Comparison of ENCODE assay signal across 10 cellular contexts in the genomic region with DNA sequence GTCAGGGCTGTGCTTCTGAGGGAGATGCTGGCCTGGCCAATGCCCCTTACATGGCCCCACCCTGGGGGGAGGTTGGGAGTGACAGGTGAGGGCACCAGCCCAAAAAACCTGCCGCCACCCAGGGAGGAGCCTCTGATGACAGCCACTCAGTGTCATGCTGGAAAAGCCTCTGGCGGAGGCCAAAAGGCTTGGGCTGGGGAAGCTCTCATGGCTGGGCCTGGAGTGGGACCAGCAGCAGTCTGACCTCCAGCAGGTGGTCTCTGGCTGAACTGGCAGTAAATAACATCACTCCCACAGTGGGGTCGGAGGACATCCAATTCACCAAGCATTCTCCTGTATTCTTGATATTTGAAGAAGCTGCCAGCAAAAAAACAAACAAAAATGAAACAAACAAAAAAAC. TPM values are rescaled to one million over a fixed set of nuclear protein-coding genes. Genes with fewer than 3 reads are reported as not detected.
"Had no signal": no experiment of that assay in that cellular context is flagged by ENCODE, and none has a peak within 500 bp of the region (broad histone marks: within the 10 kb centered on the region; RNA-seq: fewer than 3 reads in every experiment).

No MANE protein-coding gene starts in this region.

- DNase-seq: GOT3, HCEC 1CT had no signal

- H3K27ac ChIP-seq: GM23248, KMS-11 had no signal

- FAIRE-seq: H54, HTR-8/SVneo had no signal

- H3K4me3 ChIP-seq: GM23248, K562 had no signal

- H2AFZ ChIP-seq: GM23248 had no signal

- H3K4me2 ChIP-seq: KMS-11 had no signal

- H3K9ac ChIP-seq: GM23248, KMS-11 had no signal

RNA-seq across cellular contexts. Expression of a gene that starts 20.1 kb away (rescaled TPM):
- total RNA-seq: GM23248, H9, IMR-90, K562 had no signal
- polyA plus RNA-seq: GM23248, IMR-90, K562 had no signal

RNA-seq across cellular contexts. Expression of a gene that starts 24.0 kb away (rescaled TPM):
- total RNA-seq: GM23248, HT-29, IMR-90, K562 had no signal
- polyA plus RNA-seq: GM23248, IMR-90, K562 had no signal
